ENCODE assay signal across 11 cellular contexts in genomic region chr14:100537701-100538565, GRCh38. TPM values are rescaled to one million over a fixed set of nuclear protein-coding genes. Genes with fewer than 3 reads are reported as not detected.
DNase-seq lines count a peak whose midpoint lies in the region; ATAC-seq and TF ChIP-seq lines count a peak whose summit lies in the region.
"Had no signal": no experiment of that assay in that cellular context is flagged by ENCODE, and none has a peak within 500 bp of the region (broad histone marks: within the 10 kb centered on the region; RNA-seq: fewer than 3 reads in every experiment).

No MANE protein-coding gene starts in this region.

- no peak for ATAC-seq in upper lobe of left lung (ENCODE audit: low FRiP score in 2 of 2)

- H3K36me3 ChIP-seq in BE2C (peaks cover 27% of the 10 kb centered on the region), adrenal gland (replicated peaks in 1 of 2) (no peaks in the 10 kb centered on the region), right atrium auricular region (no peaks in the 10 kb centered on the region), ovary (no peaks in the 10 kb centered on the region), upper lobe of left lung (no peaks in the 10 kb centered on the region)

- DNase-seq in BE2C (peak; percentile 10), adrenal gland (peak in 6 of 7 donors; percentile 6 to 47 (median 12)), right atrium auricular region (ENCODE audit: low spot score) (peak; percentile 43), ovary (peak; percentile 14 to 35 (median 24)), glomerular visceral epithelial cell (ENCODE audit: extremely low spot score) (no peak), upper lobe of left lung (no peak), activated T-cell treated with anti-CD3 and anti-CD28 coated beads for 4 hours (no peak), NCI-H1436 treated with DMSO at 0.1 percent for 48 hours (lab: John Stamatoyannopoulos, UW) (no peak)
- DNase-seq: trophoblast cell had no signal

- intact Hi-C loops in adrenal gland (cut with DNase I) (no loop called here), ovary (cut with DNase I) (no loop called here)

- H3K4me3 ChIP-seq in BE2C (ENCODE audit: low read depth, low read length): no peak overlapping the region
- H3K4me3 ChIP-seq in adrenal gland: no peak overlapping the region
- no peak overlapping the region for H3K4me3 ChIP-seq in right atrium auricular region
- H3K4me3 ChIP-seq in ovary: no peak overlapping the region
- no peak overlapping the region for H3K4me3 ChIP-seq in upper lobe of left lung
- H3K4me3 ChIP-seq: SK-N-MC had no signal

- H3K4me1 ChIP-seq in BE2C (peaks cover 18% of the 10 kb centered on the region), adrenal gland (replicated peaks in 1 of 2) (peaks cover 0 to 16% of the 10 kb centered on the region in 2 donors), right atrium auricular region (peaks cover 0 to 13% of the 10 kb centered on the region in 2 donors), ovary (ENCODE audit: insufficient read depth) (peaks cover 10% of the 10 kb centered on the region), upper lobe of left lung (peaks cover 5 to 13% (median 9%) of the 10 kb centered on the region in 4 donors)

- H3K9me3 ChIP-seq in BE2C (no peaks in the 10 kb centered on the region), adrenal gland (replicated peaks in 1 of 3) (no peaks in the 10 kb centered on the region), right atrium auricular region (no peaks in the 10 kb centered on the region), ovary (no peaks in the 10 kb centered on the region), upper lobe of left lung (no peaks in the 10 kb centered on the region)
- H3K9me3 ChIP-seq: neutrophil had no signal

- H3K27me3 ChIP-seq in BE2C: no peaks in the 10 kb centered on the region
- no peaks in the 10 kb centered on the region for H3K27me3 ChIP-seq in adrenal gland
- no peaks in the 10 kb centered on the region for H3K27me3 ChIP-seq in right atrium auricular region
- H3K27me3 ChIP-seq in ovary: no peaks in the 10 kb centered on the region
- no peaks in the 10 kb centered on the region for H3K27me3 ChIP-seq in upper lobe of left lung
- H3K27me3 ChIP-seq: neutrophil had no signal

- TF ChIP-seq POLR2A in adrenal gland (IDR thresholded peaks at IDR 0.05) (no peak), ovary (IDR thresholded peaks at IDR 0.05) (no peak), upper lobe of left lung (IDR thresholded peaks at IDR 0.05) (no peak)

- no peak for TF ChIP-seq CTCF in BE2C (IDR thresholded peaks at IDR 0.05; ENCODE audit: low read depth, low read length)
- no peak for TF ChIP-seq CTCF in adrenal gland (IDR thresholded peaks at IDR 0.05)
- no peak for TF ChIP-seq CTCF in right atrium auricular region (IDR thresholded peaks at IDR 0.05)
- TF ChIP-seq CTCF in ovary (IDR thresholded peaks at IDR 0.05): no peak
- no peak for TF ChIP-seq CTCF in upper lobe of left lung (IDR thresholded peaks at IDR 0.05)

- no peak overlapping the region for H3K27ac ChIP-seq in adrenal gland
- no peak overlapping the region for H3K27ac ChIP-seq in right atrium auricular region
- no peak overlapping the region for H3K27ac ChIP-seq in ovary
- H3K27ac ChIP-seq in upper lobe of left lung: no peak overlapping the region
- H3K27ac ChIP-seq: neutrophil, SK-N-MC had no signal

- 84 to 96% (median 92%) methylated on average over 13 to 68 of the region's 68 CpGs for WGBS in adrenal gland, 4 donors
- WGBS in ovary, 3 donors: 92 to 94% (median 93%) methylated on average over 55 to 68 of the region's 68 CpGs
- WGBS in upper lobe of left lung, 2 donors: 79 to 91% methylated on average over 17 to 58 of the region's 68 CpGs

- no peak for TF ChIP-seq EP300 in ovary (IDR thresholded peaks at IDR 0.05)
- TF ChIP-seq EP300 in upper lobe of left lung (IDR thresholded peaks at IDR 0.05): no peak

RNA-seq across cellular contexts. Expression of gene BEGAIN, which starts 49.3 kb away (rescaled TPM):
- 178 TPM for polyA plus RNA-seq in BE2C (2012; ENCODE audit: insufficient read depth, insufficient read length, low read depth)
- total RNA-seq in adrenal gland (1 to 10 TPM in 7 of 8 donors, under 1 TPM in 1; 0.60 to 9.4 (median 2.7) TPM), right atrium auricular region (1 to 10 TPM in 1 of 2 donors, under 1 TPM in 1; 0.93 to 5.7 TPM), ovary (10 to 100 TPM in 1 of 7 donors, 1 to 10 TPM in 6; 1.8 to 11.0 (median 5.2) TPM), upper lobe of left lung (1 to 10 TPM in 3 of 6 donors, under 1 TPM in 3; under 0.01 to 2.0 (median 0.88) TPM)
- polyA plus RNA-seq in adrenal gland (10 to 100 TPM in 2 of 3 donors, 1 to 10 TPM in 1; 2.5 to 59.0 (median 13.7) TPM), ovary (1 to 10 TPM in 1 of 2 donors, under 1 TPM in 1; 0.35 to 1.9 TPM)

Comparison
In these comparisons a context has a peak if more than half of its experiments do, and no peak if none do; other contexts are left out.
1. DNase-seq: peak in BE2C (single experiment), adrenal gland (6 of 7), right atrium auricular region (single experiment) and ovary (5 of 5); none in glomerular visceral epithelial cell (single experiment), upper lobe of left lung (0 of 2), activated T-cell treated with anti-CD3 and anti-CD28 coated beads for 4 hours (single experiment) and NCI-H1436 treated with DMSO at 0.1 percent for 48 hours (single experiment).